In the genomic region with DNA sequence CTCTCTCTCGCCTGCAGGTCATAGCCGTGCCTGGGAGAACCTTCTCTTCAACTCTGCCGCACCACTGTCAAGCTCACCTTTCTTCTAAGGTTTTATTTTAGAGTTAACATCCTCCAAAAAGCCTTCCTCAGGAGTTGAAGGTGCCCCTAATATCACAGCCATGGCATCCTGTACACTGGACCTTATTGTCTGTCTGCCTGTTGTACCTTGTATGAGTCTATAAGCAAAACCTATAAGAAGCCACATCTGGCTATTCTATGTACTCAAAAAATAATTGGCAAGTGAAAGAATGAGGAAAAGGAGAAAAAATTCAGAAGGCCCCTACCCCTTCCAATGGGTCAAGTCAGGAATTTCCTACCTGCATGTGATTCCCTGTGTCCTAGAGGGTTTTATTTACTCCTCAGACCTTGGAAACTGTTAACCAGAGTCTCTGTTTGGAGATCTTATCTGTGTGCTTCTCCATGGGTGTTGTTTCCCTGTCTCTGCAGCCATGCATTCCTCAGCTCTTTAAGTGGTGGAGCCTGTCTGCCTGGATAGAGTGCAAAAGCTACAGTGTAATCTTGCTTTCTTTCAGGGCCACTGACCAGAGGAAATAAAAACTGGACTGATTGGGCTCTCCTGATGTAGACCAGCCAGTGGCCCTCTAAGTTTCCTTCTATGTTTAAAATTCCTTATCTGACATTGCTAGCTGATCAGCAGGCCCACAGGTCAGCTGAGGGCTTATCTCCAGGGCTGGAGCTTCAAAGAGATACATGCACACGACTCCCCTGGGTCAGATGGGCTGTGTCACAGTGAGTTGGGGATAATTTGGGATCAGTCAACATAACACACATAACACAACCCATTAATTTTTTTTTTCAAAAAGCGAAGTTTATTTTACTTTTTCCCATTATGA, we compare ENCODE assay signal across 10 cellular contexts. TPM values are rescaled to one million over a fixed set of nuclear protein-coding genes. Genes with fewer than 3 reads are reported as not detected.
DNase-seq lines count a peak whose midpoint lies in the region; ATAC-seq lines count a peak whose summit lies in the region.
"Had no signal": no experiment of that assay in that cellular context is flagged by ENCODE, and none has a peak within 500 bp of the region (broad histone marks: within the 10 kb centered on the region; RNA-seq: fewer than 3 reads in every experiment).

No MANE protein-coding gene starts in this region.

- H3K4me3 ChIP-seq in mesodermal cell (ENCODE audit: extremely low read depth, insufficient read depth, low read length, poor library complexity, severe bottlenecking): no peak overlapping the region

- H3K4me3 Mint-ChIP-seq in activated T-helper 2 cell treated with anti-CD3 and anti-CD28 coated beads, Interferon-gamma antibody, Interleukin-2, Interleukin-4, amounts not matched to agents 10 μg/mL and 5 μg/mL and 100 μg/mL, durations not matched to agents 14 hours and 24 hours and 36 hours (ENCODE audit: low read depth): no peak overlapping the region
- H3K4me3 Mint-ChIP-seq: stimulated activated naive CD8-positive, alpha-beta T cell treated with anti-CD3 and anti-CD28 coated beads, Interleukin-15, amount 100 ng/mL, for 72 hours had no signal

- intact Hi-C loops in activated T-helper 2 cell treated with anti-CD3 and anti-CD28 coated beads, Interferon-gamma antibody, Interleukin-2, Interleukin-4, amounts not matched to agents 10 μg/mL and 5 μg/mL and 100 μg/mL, durations not matched to agents 14 hours and 24 hours and 36 hours (cut with micrococcal nuclease): loop anchor here (5.0 kb wide), 1 partner anchor 292 kb away; no protein-coding TSS in a partner anchor

- H3K27me3 Mint-ChIP-seq in activated T-helper 2 cell treated with anti-CD3 and anti-CD28 coated beads, Interferon-gamma antibody, Interleukin-2, Interleukin-4, amounts not matched to agents 10 μg/mL and 5 μg/mL and 100 μg/mL, durations not matched to agents 14 hours and 24 hours and 36 hours (ENCODE audit: low read depth): no peaks in the 10 kb centered on the region
- H3K27me3 Mint-ChIP-seq: stimulated activated naive CD8-positive, alpha-beta T cell treated with anti-CD3 and anti-CD28 coated beads, Interleukin-15, amount 100 ng/mL, for 72 hours had no signal

- H3K36me3 Mint-ChIP-seq in activated T-helper 2 cell treated with anti-CD3 and anti-CD28 coated beads, Interferon-gamma antibody, Interleukin-2, Interleukin-4, amounts not matched to agents 10 μg/mL and 5 μg/mL and 100 μg/mL, durations not matched to agents 14 hours and 24 hours and 36 hours (ENCODE audit: low read depth): no peaks in the 10 kb centered on the region

- no peaks in the 10 kb centered on the region for H3K9me3 ChIP-seq in mesodermal cell (ENCODE audit: control insufficient read depth, low read length)

- H3K27ac Mint-ChIP-seq in activated T-helper 2 cell treated with anti-CD3 and anti-CD28 coated beads, Interferon-gamma antibody, Interleukin-2, Interleukin-4, amounts not matched to agents 10 μg/mL and 5 μg/mL and 100 μg/mL, durations not matched to agents 14 hours and 24 hours and 36 hours: no peak overlapping the region
- H3K27ac Mint-ChIP-seq: stimulated activated naive CD8-positive, alpha-beta T cell treated with anti-CD3 and anti-CD28 coated beads, Interleukin-15, amount 100 ng/mL, for 72 hours had no signal

- DNase-seq in CMK (ENCODE audit: low read depth) (peak; percentile 79), M059J (ENCODE audit: low read depth) (peak; percentile 60), dedifferentiated amniotic fluid mesenchymal stem cell (ENCODE audit: extremely low spot score) (peak; percentile 46)
- DNase-seq in activated T-cell treated with anti-CD3 and anti-CD28 coated beads, Interleukin-2, amount 50 U/mL, for 1 hour: no peak
- DNase-seq in activated T-helper 2 cell treated with anti-CD3 and anti-CD28 coated beads, Interferon-gamma antibody, Interleukin-2, Interleukin-4, amounts not matched to agents 10 μg/mL and 5 μg/mL and 100 μg/mL, durations not matched to agents 14 hours and 24 hours and 36 hours (ENCODE audit: low spot score): no peak
- DNase-seq in stimulated activated CD4-positive, alpha-beta T cell treated with anti-CD3 and anti-CD28 coated beads, Interleukin-2, amount 100 ng/mL, for 48 hours: no peak
- DNase-seq: C1 segment of cervical spinal cord; stimulated activated naive CD8-positive, alpha-beta T cell treated with anti-CD3 and anti-CD28 coated beads, Interleukin-15, amount 100 ng/mL, for 72 hours had no signal

- peaks cover 15% of the 10 kb centered on the region for H3K4me1 Mint-ChIP-seq in activated T-helper 2 cell treated with anti-CD3 and anti-CD28 coated beads, Interferon-gamma antibody, Interleukin-2, Interleukin-4, amounts not matched to agents 10 μg/mL and 5 μg/mL and 100 μg/mL, durations not matched to agents 14 hours and 24 hours and 36 hours (ENCODE audit: low read depth)
- H3K4me1 Mint-ChIP-seq: stimulated activated naive CD8-positive, alpha-beta T cell treated with anti-CD3 and anti-CD28 coated beads, Interleukin-15, amount 100 ng/mL, for 72 hours had no signal

- peak overlapping the region; percentile 94 for H3K27ac ChIP-seq in mesodermal cell (ENCODE audit: low read depth, low read length, severe bottlenecking)

- H3K4me1 ChIP-seq in mesodermal cell (ENCODE audit: control insufficient read depth, insufficient read depth, low read length, poor library complexity, severe bottlenecking): peaks cover 32% of the 10 kb centered on the region

- H3K36me3 ChIP-seq in mesodermal cell (ENCODE audit: control insufficient read depth, insufficient read depth, low read length): no peaks in the 10 kb centered on the region

- no peak for ATAC-seq in GM18511 (IDR thresholded peaks at IDR 0.05; ENCODE audit: unreplicated experiment)
- ATAC-seq: stimulated activated naive CD8-positive, alpha-beta T cell treated with anti-CD3 and anti-CD28 coated beads, Interleukin-15, amount 100 ng/mL, for 72 hours had no signal

- WGBS in mesodermal cell (ENCODE audit: insufficient coverage in 2 of 2), 2 experiments: no CpG with 5 or more reads among the region's 5 CpGs

- H3K9me3 Mint-ChIP-seq in activated T-helper 2 cell treated with anti-CD3 and anti-CD28 coated beads, Interferon-gamma antibody, Interleukin-2, Interleukin-4, amounts not matched to agents 10 μg/mL and 5 μg/mL and 100 μg/mL, durations not matched to agents 14 hours and 24 hours and 36 hours: no peaks in the 10 kb centered on the region
- H3K9me3 Mint-ChIP-seq: stimulated activated naive CD8-positive, alpha-beta T cell treated with anti-CD3 and anti-CD28 coated beads, Interleukin-15, amount 100 ng/mL, for 72 hours had no signal

RNA-seq across cellular contexts. Expression of a gene that starts 37.6 kb away (rescaled TPM):
- total RNA-seq in M059J (2014; rRNA removed; shearing (Covaris generic)): 12.8 and 20.0 TPM in 2 replicates
- 49.2 TPM for polyA plus RNA-seq in mesodermal cell (2013, experiment 1 of 2)
- 58.8 TPM for polyA plus RNA-seq in mesodermal cell (2013, experiment 2 of 2)
- total RNA-seq in activated T-helper 2 cell treated with anti-CD3 and anti-CD28 coated beads, Interferon-gamma antibody, Interleukin-2, Interleukin-4, amounts not matched to agents 10 μg/mL and 5 μg/mL and 100 μg/mL, durations not matched to agents 14 hours and 24 hours and 36 hours: 39.7 and 40.2 TPM in 2 replicates

RNA-seq across cellular contexts. Expression of a gene that starts 44.9 kb away (rescaled TPM):
- total RNA-seq in M059J (2014; rRNA removed; shearing (Covaris generic)): 4.4 and 6.8 TPM in 2 replicates
- polyA plus RNA-seq in mesodermal cell (2013, experiment 1 of 2): 18.9 TPM
- 15.9 TPM for polyA plus RNA-seq in mesodermal cell (2013, experiment 2 of 2)
- 0.11 and 0.16 TPM in 2 replicates for total RNA-seq in activated T-helper 2 cell treated with anti-CD3 and anti-CD28 coated beads, Interferon-gamma antibody, Interleukin-2, Interleukin-4, amounts not matched to agents 10 μg/mL and 5 μg/mL and 100 μg/mL, durations not matched to agents 14 hours and 24 hours and 36 hours

Comparison
In these comparisons a context has a peak if more than half of its experiments do, and no peak if none do; other contexts are left out.
1. DNase-seq: peak in CMK (single experiment), M059J (single experiment) and dedifferentiated amniotic fluid mesenchymal stem cell (single experiment); none in activated T-cell treated with anti-CD3 and anti-CD28 coated beads, Interleukin-2, amount 50 U/mL, for 1 hour (single experiment), activated T-helper 2 cell treated with anti-CD3 and anti-CD28 coated beads, Interferon-gamma antibody, Interleukin-2, Interleukin-4, amounts not matched to agents 10 μg/mL and 5 μg/mL and 100 μg/mL, durations not matched to agents 14 hours and 24 hours and 36 hours (single experiment) and stimulated activated CD4-positive, alpha-beta T cell treated with anti-CD3 and anti-CD28 coated beads, Interleukin-2, amount 100 ng/mL, for 48 hours (0 of 2).